In the genomic region with DNA sequence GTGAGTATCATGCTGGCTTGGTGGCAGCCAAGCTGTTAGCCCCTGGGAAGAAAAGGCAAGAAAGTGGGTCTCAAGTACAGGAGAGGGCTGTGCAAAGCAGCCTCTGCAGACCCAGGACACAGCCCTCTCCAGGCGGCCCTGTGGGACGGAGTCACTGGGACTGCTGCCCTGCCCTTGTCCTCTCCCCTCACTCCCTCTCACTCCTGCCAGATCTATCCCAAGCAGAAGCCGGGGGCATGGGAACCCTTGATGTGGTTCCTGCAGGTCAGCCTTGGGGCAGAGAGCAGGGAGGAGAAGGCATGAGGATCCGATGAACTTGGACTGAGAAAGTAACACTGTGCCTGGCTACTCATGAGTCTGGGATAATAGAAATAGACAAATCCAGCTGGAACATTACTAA, we compare ENCODE assay signal across 7 cellular contexts.
"Had no signal": no experiment of that assay in that cellular context is flagged by ENCODE, and none has a peak within 500 bp of the region (broad histone marks: within the 10 kb centered on the region; RNA-seq: fewer than 3 reads in every experiment).

No MANE protein-coding gene starts in this region.

- H3K4me3 Mint-ChIP-seq: activated CD4-positive, alpha-beta memory T cell treated with anti-CD3 and anti-CD28 coated beads for 36 hours; type B pancreatic cell had no signal

- H3K27ac Mint-ChIP-seq: activated CD4-positive, alpha-beta memory T cell treated with anti-CD3 and anti-CD28 coated beads for 36 hours; type B pancreatic cell had no signal

- ATAC-seq: left lobe of liver had no signal

- DNase-seq: activated CD4-positive, alpha-beta memory T cell treated with anti-CD3 and anti-CD28 coated beads for 36 hours; activated CD4-positive, CD25-positive, alpha-beta regulatory T cell treated with anti-CD3 and anti-CD28 coated beads, Interleukin-2, amount 50 U/mL, for 72 hours; activated naive CD4-positive, alpha-beta T cell treated with Interleukin-2 at 50 U/mL for 16 hours; stimulated activated naive CD4-positive, alpha-beta T cell; SW 1271 had no signal

- H3K9me3 Mint-ChIP-seq: activated CD4-positive, alpha-beta memory T cell treated with anti-CD3 and anti-CD28 coated beads for 36 hours; type B pancreatic cell had no signal

- H3K36me3 Mint-ChIP-seq: activated CD4-positive, alpha-beta memory T cell treated with anti-CD3 and anti-CD28 coated beads for 36 hours; type B pancreatic cell had no signal
